ENCODE assay signal across 8 cellular contexts in the genomic region with DNA sequence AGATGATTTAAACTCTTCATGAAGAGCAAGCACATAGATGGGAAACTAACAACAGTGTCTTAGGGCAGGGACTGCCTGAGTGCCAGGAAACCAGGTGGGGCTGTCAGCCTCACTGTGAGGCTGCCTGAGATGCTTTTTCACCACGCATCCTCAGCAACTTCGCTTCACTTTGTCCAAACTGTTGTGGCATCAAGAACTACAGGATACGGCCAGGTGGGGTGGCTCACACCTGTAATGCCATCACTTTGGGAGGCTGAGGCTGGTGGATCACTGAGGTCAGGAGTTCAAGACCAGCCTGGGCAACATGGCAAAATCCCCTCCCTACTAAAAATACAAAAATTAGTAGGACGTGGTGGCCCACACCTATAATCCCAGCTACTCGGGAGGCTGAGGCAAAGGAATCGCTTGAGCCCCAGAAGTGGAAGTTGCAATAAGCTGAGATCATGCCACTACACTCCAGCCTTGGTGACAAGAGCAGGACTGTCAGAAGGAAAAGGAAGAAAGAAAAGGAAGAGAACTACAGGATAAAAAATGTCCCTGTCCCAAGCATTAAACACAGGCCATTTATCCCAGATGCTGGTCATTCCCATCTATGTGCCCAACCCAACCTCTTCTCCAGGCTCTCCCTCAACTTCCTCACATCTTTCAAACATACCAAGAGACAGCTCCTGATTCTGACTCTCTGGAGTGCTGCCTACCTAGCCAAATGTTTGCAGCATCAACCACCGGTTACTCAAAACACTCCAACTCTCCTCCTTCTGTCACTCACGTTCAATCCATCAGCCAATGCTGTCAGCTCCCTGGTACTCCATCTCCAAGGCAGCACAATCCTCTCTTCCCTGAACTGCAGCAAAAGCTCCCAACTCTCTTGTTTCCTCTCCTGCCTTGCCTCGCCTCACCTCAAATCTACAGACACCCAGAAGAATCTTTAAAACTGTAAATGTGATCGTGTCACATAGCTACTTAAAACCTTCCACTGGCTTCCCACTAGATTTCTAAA. TPM values are rescaled to one million over a fixed set of nuclear protein-coding genes. Genes with fewer than 3 reads are reported as not detected.
DNase-seq lines count a peak whose midpoint lies in the region; ATAC-seq and TF ChIP-seq lines count a peak whose summit lies in the region.

No MANE protein-coding gene starts in this region.

- POLR2A ChIA-PET in GM10248 (lab: Yijun Ruan, JAX), result interaction anchor here (0.6 to 2.1 kb wide), 9 partner anchors 9 to 1078 kb away, joined by 3 to 16 read pairs (median 5); a partner anchor contains a TSS

- H3K9me3 Mint-ChIP-seq in CD14-positive monocyte, result peaks cover 0 to 2% (median 0%) of the 10 kb centered on the region in 7 donors
- H3K9me3 Mint-ChIP-seq in chondrocyte (ENCODE audit: low read depth), result no peaks in the 10 kb centered on the region
- no peaks in the 10 kb centered on the region for H3K9me3 Mint-ChIP-seq in natural killer cell

- CTCF ChIA-PET in GM10248 (lab: Yijun Ruan, JAX), result interaction anchor here (1.0 to 1.7 kb wide), 4 partner anchors 44 to 139 kb away, joined by 3 to 7 read pairs (median 3); a partner anchor contains a TSS

- H3K4me1 Mint-ChIP-seq in CD14-positive monocyte (peaks cover 33% of the 10 kb centered on the region), chondrocyte (ENCODE audit: low read depth) (peaks cover 33% of the 10 kb centered on the region), natural killer cell (peaks cover 19 to 25% of the 10 kb centered on the region in 2 donors)

- TF ChIP-seq CTCF in CD14-positive monocyte (IDR thresholded peaks at IDR 0.05) (no peak), LNCaP clone FGC (IDR thresholded peaks at IDR 0.05; ENCODE audit: control insufficient read depth, extremely low read depth, insufficient read depth) (no peak), chondrocyte (IDR thresholded peaks at IDR 0.05) (no peak), natural killer cell (IDR thresholded peaks at IDR 0.05) (no peak), GM10248 (IDR thresholded peaks at IDR 0.05; ENCODE audit: control extremely low read depth, extremely low read depth, low read depth, missing control alignments) (no peak)

- H3K36me3 Mint-ChIP-seq in CD14-positive monocyte (peaks cover 32 to 41% of the 10 kb centered on the region in 2 donors), chondrocyte (ENCODE audit: low read depth) (peaks cover 11% of the 10 kb centered on the region), natural killer cell (no peaks in the 10 kb centered on the region)

- peak overlapping the region; percentile 92 for H3K4me3 ChIP-seq in LNCaP clone FGC (ENCODE audit: low read depth, low read length)

- intact Hi-C loops in CD14-positive monocyte (cut with micrococcal nuclease) (loop anchor here (2.0 to 10.0 kb wide), 3 partner anchors 45 to 117 kb away; a partner anchor contains a TSS), natural killer cell (cut with micrococcal nuclease) (loop anchor here (2.0 kb wide), 1 partner anchor 117 kb away; no protein-coding TSS in a partner anchor)

- H3K27ac ChIP-seq in substantia nigra (ENCODE audit: low read depth, low read length, poor library complexity, severe bottlenecking) (no peak overlapping the region), caudate nucleus (ENCODE audit: low read depth, low read length) (no peak overlapping the region)

- peaks cover 0 to 2% (median 0%) of the 10 kb centered on the region in 3 donors for H3K27me3 Mint-ChIP-seq in CD14-positive monocyte (ENCODE audit: low read depth in 3 of 3)
- H3K27me3 Mint-ChIP-seq in chondrocyte (ENCODE audit: low read depth), result no peaks in the 10 kb centered on the region
- H3K27me3 Mint-ChIP-seq in natural killer cell (ENCODE audit: low read depth in 2 of 2), result no peaks in the 10 kb centered on the region

- DNase-seq in CD14-positive monocyte (ENCODE audit: low spot score), result no peak
- DNase-seq in LNCaP clone FGC (ENCODE audit: low read depth), result no peak
- DNase-seq in chondrocyte (ENCODE audit: low spot score), result no peak
- DNase-seq in natural killer cell, result no peak
- DNase-seq in GM10248 (ENCODE audit: extremely low spot score), result no peak
- no peak for DNase-seq in substantia nigra (lab: John Stamatoyannopoulos, UW)
- no peak for DNase-seq in caudate nucleus (lab: John Stamatoyannopoulos, UW)
- DNase-seq in NCI-H2171 treated with DMSO at 0.1 percent for 48 hours (lab: John Stamatoyannopoulos, UW), result no peak

- peak overlapping the region; percentile 68 to 90 (median 77) for H3K27ac Mint-ChIP-seq in CD14-positive monocyte
- peak overlapping the region; percentile 72 for H3K27ac Mint-ChIP-seq in chondrocyte (ENCODE audit: unreplicated experiment)
- peak overlapping the region; percentile 73 to 93 for H3K27ac Mint-ChIP-seq in natural killer cell

- ATAC-seq in natural killer cell, result no peak

- H3K4me3 Mint-ChIP-seq in CD14-positive monocyte (peak overlapping the region; percentile 81 to 95), chondrocyte (ENCODE audit: unreplicated experiment) (peak overlapping the region; percentile 85), natural killer cell (peak overlapping the region; percentile 96)

RNA-seq across cellular contexts. Expression of a gene that starts 1.6 kb away (rescaled TPM):
- polyA plus RNA-seq in CD14-positive monocyte, result 100 to 1,000 TPM; 101 to 106 TPM
- total RNA-seq in chondrocyte, result 63.2 to 76.2 TPM (median 64.0 TPM) in 3 replicates
- total RNA-seq in natural killer cell, result 10 to 100 TPM; 86.2 to 88.6 (median 88.0) TPM

RNA-seq across cellular contexts. Expression of a gene that starts 24.5 kb away (rescaled TPM):
- under 1 TPM; 0.16 to 0.27 TPM for polyA plus RNA-seq in CD14-positive monocyte
- total RNA-seq in chondrocyte (0.13 to 0.80 TPM (median 0.30 TPM) in 3 replicates), natural killer cell (under 1 TPM in 2 of 3 donors, not detected in 1; 0.12 to 0.38 TPM)

RNA-seq across cellular contexts. Expression of a gene that starts 44.0 kb away (rescaled TPM):
- 100 to 1,000 TPM; 120 to 140 TPM for polyA plus RNA-seq in CD14-positive monocyte
- 42.3 to 59.8 TPM (median 45.7 TPM) in 3 replicates for total RNA-seq in chondrocyte
- total RNA-seq in natural killer cell, result 10 to 100 TPM; 28.5 to 35.8 (median 32.9) TPM
